Comparison of ENCODE assay signal across 16 cellular contexts in genomic region chr7:121002-121401, GRCh38.
"Had no signal": no experiment of that assay in that cellular context is flagged by ENCODE, and none has a peak within 500 bp of the region (broad histone marks: within the 10 kb centered on the region; RNA-seq: fewer than 3 reads in every experiment).

No MANE protein-coding gene starts in this region.

- H3K27ac ChIP-seq: ascending aorta, right atrium auricular region, suprapubic skin had no signal

- H3K4me1 ChIP-seq: ascending aorta had no signal

- H3K36me3 ChIP-seq: ascending aorta, right atrium auricular region, suprapubic skin had no signal

- H3K4me3 ChIP-seq: ascending aorta, right atrium auricular region, suprapubic skin had no signal

- H3K9me3 ChIP-seq: ascending aorta, right atrium auricular region, suprapubic skin had no signal

- ATAC-seq: left colon; naive thymus-derived CD8-positive, alpha-beta T cell; stimulated activated naive CD8-positive, alpha-beta T cell treated with anti-CD3 and anti-CD28 coated beads, Interleukin-15, Interleukin-2, amounts not matched to agents 100 U/mL and 50 U/mL, for 24 hours had no signal

- FAIRE-seq: bronchial epithelial cell, endometrium, islet of Langerhans, small intestine had no signal

- H3K27me3 ChIP-seq: ascending aorta, right atrium auricular region had no signal

- DNase-seq: activated CD4-positive, alpha-beta T cell treated with anti-CD3 and anti-CD28 coated beads, Interleukin-2, amount 10 ng/mL, durations not matched to agents 7 days and 5 days; activated CD4-positive, CD25-positive, alpha-beta regulatory T cell; activated naive CD4-positive, alpha-beta T cell treated with anti-CD3 and anti-CD28 coated beads for 36 hours; left colon; naive thymus-derived CD8-positive, alpha-beta T cell; occipital lobe; small intestine; stimulated activated CD4-positive, alpha-beta T cell treated with anti-CD3 and anti-CD28 coated beads, Interleukin-4, amount 100 ng/mL, for 4 hours; stimulated activated CD8-positive, alpha-beta memory T cell treated with anti-CD3 and anti-CD28 coated beads, Interleukin-4, amount 100 ng/mL, for 48 hours; stimulated activated naive CD8-positive, alpha-beta T cell treated with anti-CD3 and anti-CD28 coated beads, Interleukin-15, Interleukin-2, amounts not matched to agents 100 U/mL and 50 U/mL, for 24 hours had no signal
